ENCODE assay signal across 14 cellular contexts in genomic region chr2:236163483-236164200, GRCh38. TPM values are rescaled to one million over a fixed set of nuclear protein-coding genes. Genes with fewer than 3 reads are reported as not detected.
DNase-seq lines count a peak whose midpoint lies in the region; ATAC-seq and TF ChIP-seq lines count a peak whose summit lies in the region.
"Had no signal": no experiment of that assay in that cellular context is flagged by ENCODE, and none has a peak within 500 bp of the region (broad histone marks: within the 10 kb centered on the region; RNA-seq: fewer than 3 reads in every experiment).

No MANE protein-coding gene starts in this region.

- no peak for DNase-seq in cardiac muscle cell (ENCODE audit: low read depth in 1 of 2, low spot score in 1 of 2)
- no peak for DNase-seq in Right ventricle myocardium inferior (ENCODE audit: missing footprints)
- DNase-seq in mesothelial cell of epicardium (ENCODE audit: low spot score in 2 of 2, unreplicated experiment in 2 of 2), result no peak
- no peak for DNase-seq in tibial nerve (ENCODE audit: low spot score in 2 of 2)
- DNase-seq in UCSD-AML1 (lab: John Stamatoyannopoulos, UW; ENCODE audit: unreplicated experiment), result no peak
- no peak for DNase-seq in caudate nucleus (lab: John Stamatoyannopoulos, UW)
- DNase-seq: activated effector memory CD4-positive, alpha-beta T cell treated with anti-CD3 and anti-CD28 coated beads, Interleukin-2, amount 50 U/mL, for 16 hours; NCI-H345 had no signal

- H3K36me3 ChIP-seq in cardiac muscle cell, result no peaks in the 10 kb centered on the region
- no peaks in the 10 kb centered on the region for H3K36me3 ChIP-seq in ectodermal cell (ENCODE audit: control insufficient read depth, insufficient read depth, low read length)
- H3K36me3 ChIP-seq in tibial nerve, result no peaks in the 10 kb centered on the region
- H3K36me3 ChIP-seq: HAP-1, pancreas had no signal

- H3K27ac Mint-ChIP-seq in mesothelial cell of epicardium, result no peak overlapping the region

- no peak for TF ChIP-seq POLR2A in tibial nerve (IDR thresholded peaks at IDR 0.05)

- peaks cover 12% of the 10 kb centered on the region for H3K4me1 ChIP-seq in cardiac muscle cell (ENCODE audit: low read depth)
- peaks cover 34% of the 10 kb centered on the region for H3K4me1 ChIP-seq in ectodermal cell (ENCODE audit: control insufficient read depth, insufficient read depth, low read length)
- H3K4me1 ChIP-seq in tibial nerve, result peaks cover 0 to 66% (median 27%) of the 10 kb centered on the region in 4 donors

- peaks cover 100% of the 10 kb centered on the region for H3K27me3 ChIP-seq in cardiac muscle cell
- peaks cover 100% of the 10 kb centered on the region for H3K27me3 ChIP-seq in ectodermal cell (ENCODE audit: control insufficient read depth, insufficient read depth, low read length, poor library complexity, severe bottlenecking)
- H3K27me3 ChIP-seq in tibial nerve, result peaks cover 5 to 94% of the 10 kb centered on the region in 2 donors

- no peaks in the 10 kb centered on the region for H3K9me3 Mint-ChIP-seq in mesothelial cell of epicardium

- no peak for TF ChIP-seq CTCF in cardiac muscle cell (IDR thresholded peaks at IDR 0.05; ENCODE audit: low read depth, low read length)
- no peak for TF ChIP-seq CTCF in mesothelial cell of epicardium (IDR thresholded peaks at IDR 0.05; ENCODE audit: unreplicated experiment)
- TF ChIP-seq CTCF in tibial nerve (IDR thresholded peaks at IDR 0.05), result no peak

- H3K9me3 ChIP-seq in cardiac muscle cell (ENCODE audit: low read depth) (no peaks in the 10 kb centered on the region), ectodermal cell (ENCODE audit: control insufficient read depth, low read length) (no peaks in the 10 kb centered on the region), tibial nerve (no peaks in the 10 kb centered on the region)
- H3K9me3 ChIP-seq: HAP-1, pancreas had no signal

- no peak for ATAC-seq in Right ventricle myocardium inferior
- no peak for ATAC-seq in GM21576 (IDR thresholded peaks at IDR 0.05; ENCODE audit: unreplicated experiment)
- ATAC-seq: activated CD4-positive, CD25-positive, alpha-beta regulatory T cell treated with anti-CD3 and anti-CD28 coated beads, Interleukin-2, amount 50 U/mL, for 24 hours had no signal

- peaks cover 84% of the 10 kb centered on the region for H3K27me3 Mint-ChIP-seq in mesothelial cell of epicardium (ENCODE audit: low read depth)

- WGBS in ectodermal cell, 2 experiments, result 26 to 33% methylated on average over 58 of the region's 58 CpGs
- 9 to 17% methylated on average over 20 to 29 of the region's 58 CpGs for WGBS in tibial nerve, 2 donors

- H3K27ac ChIP-seq in cardiac muscle cell (no peak overlapping the region), ectodermal cell (ENCODE audit: insufficient read depth, low read depth, low read length, poor library complexity, severe bottlenecking) (no peak overlapping the region), tibial nerve (no peak overlapping the region), caudate nucleus (ENCODE audit: low read depth, low read length) (no peak overlapping the region)
- H3K27ac ChIP-seq: pancreas, RWPE1 had no signal

- intact Hi-C loops in Right ventricle myocardium inferior (cut with DNase I), result no loop called here

- H3K4me3 Mint-ChIP-seq in mesothelial cell of epicardium, result peak overlapping the region; percentile 40

- peaks cover 20% of the 10 kb centered on the region for H3K4me1 Mint-ChIP-seq in mesothelial cell of epicardium

- H3K4me3 ChIP-seq in cardiac muscle cell, result peak overlapping the region; percentile 40
- H3K4me3 ChIP-seq in ectodermal cell (ENCODE audit: insufficient read depth, low read depth, low read length), result peak overlapping the region; percentile 30
- peak overlapping the region; percentile 8 to 44 (median 22) for H3K4me3 ChIP-seq in tibial nerve
- H3K4me3 ChIP-seq: HAP-1 had no signal

- H3K36me3 Mint-ChIP-seq in mesothelial cell of epicardium, result no peaks in the 10 kb centered on the region

- TF ChIP-seq EP300 in tibial nerve (IDR thresholded peaks at IDR 0.05), result no peak

RNA-seq across cellular contexts. Expression of gene GBX2, which starts 4.5 kb away (rescaled TPM):
- total RNA-seq in cardiac muscle cell (0.89 TPM in 1 of 2 replicates, not detected in the other), Right ventricle myocardium inferior (not detected), mesothelial cell of epicardium (0.40 to 1.1 TPM (median 0.79 TPM) in 3 replicates), tibial nerve (not detected)
- polyA plus RNA-seq in cardiac muscle cell, result 0.19 and 0.31 TPM in 2 replicates
- polyA plus RNA-seq in ectodermal cell (2013, experiment 1 of 4), result 3.2 TPM
- 2.1 TPM for polyA plus RNA-seq in ectodermal cell (2013, experiment 2 of 4)
- polyA plus RNA-seq in ectodermal cell (2013, experiment 3 of 4), result 6.1 TPM
- polyA plus RNA-seq in ectodermal cell (2013, experiment 4 of 4), result 3.9 TPM
- total RNA-seq: pancreas had no signal
- polyA plus RNA-seq: pancreas had no signal
